Comparison of ENCODE assay signal across 28 cellular contexts in the genomic region with DNA sequence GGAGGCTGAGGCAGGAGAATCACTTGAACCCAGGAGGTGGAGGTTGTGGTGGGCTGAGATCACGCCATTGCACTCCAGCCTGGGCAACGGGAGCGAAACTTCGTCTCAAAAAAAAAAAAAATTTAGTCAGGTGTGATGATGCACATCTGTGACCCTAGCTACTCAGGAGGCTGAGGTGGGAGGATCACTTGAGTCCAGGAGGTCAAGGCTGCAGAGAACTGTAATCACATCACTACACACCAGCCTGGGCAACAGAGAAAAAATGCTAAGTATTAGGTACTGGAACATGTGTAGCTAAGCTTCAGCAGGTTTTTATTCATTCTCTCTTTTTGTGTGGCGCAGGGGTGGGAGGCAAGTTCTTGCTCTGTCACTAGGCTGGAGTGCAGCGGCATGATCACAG.
"Had no signal": no experiment of that assay in that cellular context is flagged by ENCODE, and none has a peak within 500 bp of the region (broad histone marks: within the 10 kb centered on the region; RNA-seq: fewer than 3 reads in every experiment).

No MANE protein-coding gene starts in this region.

- ATAC-seq: effector memory CD8-positive, alpha-beta T cell; esophagus mucosa; foreskin keratinocyte; gastrocnemius medialis; gastroesophageal sphincter; heart left ventricle; heart right ventricle had no signal

- H3K27ac ChIP-seq: colonic mucosa, coronary artery, dorsolateral prefrontal cortex, epithelial cell of prostate, esophagus muscularis mucosa, esophagus squamous epithelium, foreskin keratinocyte, gastrocnemius medialis, gastroesophageal sphincter, heart left ventricle, heart right ventricle had no signal

- FAIRE-seq: colon, endometrium, endothelial cell of umbilical vein, frontal cortex had no signal

- H3K4me3 ChIP-seq: colonic mucosa, coronary artery, dorsolateral prefrontal cortex, esophagus muscularis mucosa, esophagus squamous epithelium, gastrocnemius medialis, gastroesophageal sphincter, heart left ventricle, heart right ventricle had no signal

- DNase-seq: colonic mucosa; cortex of kidney; dermis blood vessel endothelial cell; dorsolateral prefrontal cortex; effector CD4-positive, alpha-beta T cell; effector CD8-positive, alpha-beta T cell; effector memory CD4-positive, alpha-beta T cell; effector memory CD8-positive, alpha-beta T cell; endodermal cell; erythroblast; esophagus squamous epithelium; foreskin fibroblast; foreskin keratinocyte; foreskin melanocyte; gastrocnemius medialis; glutamatergic neuron; head of caudate nucleus; heart left ventricle; heart right ventricle had no signal

- H3K4me1 ChIP-seq: colonic mucosa, esophagus muscularis mucosa, esophagus squamous epithelium, foreskin keratinocyte, gastroesophageal sphincter, heart left ventricle, heart right ventricle had no signal

- H3K36me3 ChIP-seq: colonic mucosa, esophagus muscularis mucosa, esophagus squamous epithelium, gastrocnemius medialis, gastroesophageal sphincter, heart left ventricle, heart right ventricle had no signal

- H3K9me3 ChIP-seq: colonic mucosa, esophagus muscularis mucosa, esophagus squamous epithelium, gastrocnemius medialis, gastroesophageal sphincter, heart right ventricle had no signal

- H3K27me3 ChIP-seq: colonic mucosa, esophagus squamous epithelium, gastrocnemius medialis, gastroesophageal sphincter, heart left ventricle had no signal
